ENCODE assay signal across 28 cellular contexts in the genomic region with DNA sequence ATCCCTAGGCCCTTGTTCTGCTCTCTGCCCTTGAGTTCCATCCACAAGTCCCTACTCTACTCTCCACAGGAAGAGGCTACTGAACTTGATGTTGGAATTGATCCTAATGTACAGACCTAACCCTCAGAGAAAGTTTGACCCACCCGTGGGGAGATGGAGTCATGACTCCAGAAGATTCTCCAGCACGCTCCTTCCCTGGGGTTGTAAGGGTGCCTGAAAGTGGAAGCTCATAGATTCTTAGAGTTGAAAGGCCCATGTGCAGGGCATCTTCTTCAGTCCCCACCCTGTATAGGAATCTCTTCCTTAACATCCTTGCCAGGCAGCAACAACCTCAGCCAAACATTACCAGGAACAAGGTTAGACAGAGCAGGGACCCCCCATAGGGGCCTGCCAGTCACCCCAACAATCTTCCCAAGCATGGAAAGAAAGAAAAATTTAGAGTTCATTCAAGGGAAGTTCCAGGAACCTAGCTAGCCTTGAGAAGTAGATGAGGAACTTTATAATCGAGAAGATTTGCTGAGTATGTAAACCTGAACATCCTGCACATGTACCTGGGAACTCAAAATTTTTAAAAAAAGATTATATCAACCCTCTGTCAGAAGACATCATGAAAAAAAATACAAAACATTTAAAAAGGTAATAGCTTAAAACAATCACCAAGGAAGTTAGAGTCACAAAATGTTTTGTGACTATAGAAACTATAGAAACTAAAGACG. TPM values are rescaled to one million over a fixed set of nuclear protein-coding genes. Genes with fewer than 3 reads are reported as not detected.
"Had no signal": no experiment of that assay in that cellular context is flagged by ENCODE, and none has a peak within 500 bp of the region (broad histone marks: within the 10 kb centered on the region; RNA-seq: fewer than 3 reads in every experiment).

No MANE protein-coding gene starts in this region.

- H3K27me3 Mint-ChIP-seq: progenitor cell of endocrine pancreas; stimulated activated naive CD8-positive, alpha-beta T cell treated with anti-CD3 and anti-CD28 coated beads, Interleukin-15, amount 100 ng/mL, for 72 hours had no signal

- H3K9me3 Mint-ChIP-seq: immature natural killer cell; naive B cell; natural killer cell; nephron progenitor cell; stimulated activated memory B cell treated with anti-CD40 and anti-IgM and Interleukin-4, amounts not matched to agents 10 μg/mL and 1 μg/mL and 100 μg/mL, for 72 hours; stimulated activated naive CD8-positive, alpha-beta T cell treated with anti-CD3 and anti-CD28 coated beads, Interleukin-15, amount 100 ng/mL, for 72 hours had no signal

- H3K36me3 ChIP-seq: left lung, lower lobe of right lung, ovary, right atrium auricular region, right lobe of liver, tibial nerve, upper lobe of left lung, vagina had no signal

- H3K4me2 ChIP-seq: smooth muscle cell had no signal

- DNase-seq: hypothalamus; immature natural killer cell; islet precursor cell; left colon; left lung; lower lobe of right lung; mesendoderm; naive B cell; natural killer cell; nephron progenitor cell; ovary; right lobe of liver; stimulated activated CD4-positive, alpha-beta T cell treated with anti-CD3 and anti-CD28 coated beads, Interleukin-1b, Interleukin-23, amount 100 ng/mL, for 48 hours; stimulated activated CD4-positive, alpha-beta T cell treated with anti-CD3 and anti-CD28 coated beads, Interleukin-2, amount 100 ng/mL, for 48 hours; stimulated activated CD4-positive, alpha-beta T cell treated with anti-CD3 and anti-CD28 coated beads, Interleukin-4, amount 100 ng/mL, for 4 hours; stimulated activated CD8-positive, alpha-beta memory T cell treated with anti-CD3 and anti-CD28 coated beads, Interleukin-4, amount 100 ng/mL, for 48 hours; stimulated activated naive CD4-positive, alpha-beta T cell treated with Interleukin-2 at 50 U/mL for 16 hours; stimulated activated naive CD8-positive, alpha-beta T cell treated with anti-CD3 and anti-CD28 coated beads, Interleukin-15, amount 100 ng/mL, for 72 hours; substantia nigra; upper lobe of left lung had no signal

- H3K27me3 ChIP-seq: left lung, ovary, right atrium auricular region, right lobe of liver, tibial nerve, upper lobe of left lung, vagina had no signal

- H3K4me3 ChIP-seq: left lung, lower lobe of right lung, ovary, right atrium auricular region, right lobe of liver, smooth muscle cell, tibial nerve, upper lobe of left lung, vagina had no signal

- H3K9me3 ChIP-seq: left lung, lower lobe of right lung, ovary, right atrium auricular region, right lobe of liver, tibial nerve, upper lobe of left lung, vagina had no signal

- H3K36me3 Mint-ChIP-seq: immature natural killer cell; mesothelial cell of epicardium; naive B cell; natural killer cell; stimulated activated memory B cell treated with anti-CD40 and anti-IgM and Interleukin-4, amounts not matched to agents 10 μg/mL and 1 μg/mL and 100 μg/mL, for 72 hours had no signal

- ATAC-seq: left colon; left lung; lower lobe of right lung; natural killer cell; right lobe of liver; stimulated activated memory B cell treated with anti-CD40 and anti-IgM and Interleukin-4, amounts not matched to agents 10 μg/mL and 1 μg/mL and 100 μg/mL, for 72 hours; stimulated activated naive CD8-positive, alpha-beta T cell treated with anti-CD3 and anti-CD28 coated beads, Interleukin-15, amount 100 ng/mL, for 72 hours had no signal

- H3K27ac Mint-ChIP-seq: immature natural killer cell; mesothelial cell of epicardium; naive B cell; natural killer cell; progenitor cell of endocrine pancreas; stimulated activated memory B cell treated with anti-CD40 and anti-IgM and Interleukin-4, amounts not matched to agents 10 μg/mL and 1 μg/mL and 100 μg/mL, for 72 hours; stimulated activated naive CD8-positive, alpha-beta T cell treated with anti-CD3 and anti-CD28 coated beads, Interleukin-15, amount 100 ng/mL, for 72 hours had no signal

- H3K27ac ChIP-seq: left lung, lower lobe of right lung, ovary, right atrium auricular region, right lobe of liver, tibial nerve, upper lobe of left lung, vagina had no signal

- H3K4me1 ChIP-seq: left lung, vagina had no signal

- H3K4me3 Mint-ChIP-seq: immature natural killer cell; mesothelial cell of epicardium; natural killer cell; nephron progenitor cell; stimulated activated memory B cell treated with anti-CD40 and anti-IgM and Interleukin-4, amounts not matched to agents 10 μg/mL and 1 μg/mL and 100 μg/mL, for 72 hours; stimulated activated naive CD8-positive, alpha-beta T cell treated with anti-CD3 and anti-CD28 coated beads, Interleukin-15, amount 100 ng/mL, for 72 hours had no signal

RNA-seq across cellular contexts. Expression of gene ENKUR, which starts 50.0 kb away (rescaled TPM):
- total RNA-seq: omental fat pad, right atrium auricular region, tibial nerve, vagina had no signal
- polyA plus RNA-seq: smooth muscle cell had no signal
